In genomic region chr18:56606623-56607022, GRCh38 we compare ENCODE assay signal across 27 cellular contexts.
"Had no signal": no experiment of that assay in that cellular context is flagged by ENCODE, and none has a peak within 500 bp of the region (broad histone marks: within the 10 kb centered on the region; RNA-seq: fewer than 3 reads in every experiment).

No MANE protein-coding gene starts in this region.

- H3K9me3 ChIP-seq: ascending aorta, Peyer's patch had no signal

- H3K4me3 ChIP-seq: ascending aorta, cardiac muscle cell, K562, Peyer's patch had no signal

- H3K27ac Mint-ChIP-seq: activated CD4-positive, alpha-beta memory T cell treated with anti-CD3 and anti-CD28 coated beads for 36 hours; activated CD4-positive, alpha-beta T cell treated with anti-CD3 and anti-CD28 coated beads, Interleukin-2, amount 10 ng/mL, durations not matched to agents 7 days and 5 days; activated naive CD4-positive, alpha-beta T cell treated with anti-CD3 and anti-CD28 coated beads, Interleukin-2, amount 50 U/mL, for 24 hours; activated naive CD8-positive, alpha-beta T cell treated with anti-CD3 and anti-CD28 coated beads, Interleukin-2, amount 10 ng/mL, durations not matched to agents 7 days and 5 days; activated T-cell treated with anti-CD3 and anti-CD28 coated beads, Interleukin-2, amount 50 U/mL, for 72 hours; activated T-helper 17 cell treated with anti-CD3 and anti-CD28 coated beads, Interleukin-2, amount 50 U/mL, for 72 hours; T-cell; T-helper 2 cell treated with Interferon-gamma antibody and Interleukin-4, amounts not matched to agents 5 μg/mL and 100 μg/mL, for 36 hours had no signal

- H3K9me3 Mint-ChIP-seq: activated CD4-positive, alpha-beta memory T cell treated with anti-CD3 and anti-CD28 coated beads for 36 hours; activated CD4-positive, alpha-beta T cell treated with anti-CD3 and anti-CD28 coated beads, Interleukin-2, amount 10 ng/mL, durations not matched to agents 7 days and 5 days; activated naive CD4-positive, alpha-beta T cell treated with anti-CD3 and anti-CD28 coated beads, Interleukin-2, amount 50 U/mL, for 24 hours; activated naive CD8-positive, alpha-beta T cell treated with anti-CD3 and anti-CD28 coated beads, Interleukin-2, amount 10 ng/mL, durations not matched to agents 7 days and 5 days; activated T-cell treated with anti-CD3 and anti-CD28 coated beads, Interleukin-2, amount 50 U/mL, for 72 hours; activated T-helper 17 cell treated with anti-CD3 and anti-CD28 coated beads, Interleukin-2, amount 50 U/mL, for 72 hours; central memory CD8-positive, alpha-beta T cell; T-cell; T-helper 2 cell treated with Interferon-gamma antibody and Interleukin-4, amounts not matched to agents 5 μg/mL and 100 μg/mL, for 36 hours had no signal

- H3K4me1 Mint-ChIP-seq: activated CD4-positive, alpha-beta T cell treated with anti-CD3 and anti-CD28 coated beads, Interleukin-2, amount 10 ng/mL, durations not matched to agents 7 days and 5 days; activated naive CD4-positive, alpha-beta T cell treated with anti-CD3 and anti-CD28 coated beads, Interleukin-2, amount 50 U/mL, for 24 hours; activated naive CD8-positive, alpha-beta T cell treated with anti-CD3 and anti-CD28 coated beads, Interleukin-2, amount 10 ng/mL, durations not matched to agents 7 days and 5 days; activated T-helper 17 cell treated with anti-CD3 and anti-CD28 coated beads, Interleukin-2, amount 50 U/mL, for 72 hours; central memory CD8-positive, alpha-beta T cell; T-cell had no signal

- H3K4me1 ChIP-seq: Peyer's patch had no signal

- DNase-seq: activated CD4-positive, alpha-beta memory T cell treated with anti-CD3 and anti-CD28 coated beads for 36 hours; activated CD4-positive, alpha-beta T cell treated with anti-CD3 and anti-CD28 coated beads, Interleukin-2, amount 10 ng/mL, durations not matched to agents 7 days and 5 days; activated gamma-delta T cell; activated naive CD4-positive, alpha-beta T cell treated with Interleukin-2 at 50 U/mL for 16 hours; activated naive CD8-positive, alpha-beta T cell treated with anti-CD3 and anti-CD28 coated beads, Interleukin-2, amount 10 ng/mL, durations not matched to agents 7 days and 5 days; activated T-cell treated with anti-CD3 and anti-CD28 coated beads, Interleukin-2, amount 50 U/mL, for 1 hour; activated T-cell treated with anti-CD3 and anti-CD28 coated beads, Interleukin-2, amount 50 U/mL, for 72 hours; amygdala; NCI-H1105; NCI-H1417 treated with DMSO at 0.1 percent for 48 hours; NCI-H1930; NCI-H2081 treated with DMSO at 0.1 percent for 48 hours; NCI-H226; NCI-H446 treated with DMSO at 0.1 percent for 48 hours; NCI-H524; Peyer's patch; SIG-M5; T-cell had no signal

- H3K27me3 Mint-ChIP-seq: activated CD4-positive, alpha-beta memory T cell treated with anti-CD3 and anti-CD28 coated beads for 36 hours; activated CD4-positive, alpha-beta T cell treated with anti-CD3 and anti-CD28 coated beads, Interleukin-2, amount 10 ng/mL, durations not matched to agents 7 days and 5 days; activated naive CD4-positive, alpha-beta T cell treated with anti-CD3 and anti-CD28 coated beads, Interleukin-2, amount 50 U/mL, for 24 hours; activated naive CD8-positive, alpha-beta T cell treated with anti-CD3 and anti-CD28 coated beads, Interleukin-2, amount 10 ng/mL, durations not matched to agents 7 days and 5 days; activated T-helper 17 cell treated with anti-CD3 and anti-CD28 coated beads, Interleukin-2, amount 50 U/mL, for 72 hours; central memory CD8-positive, alpha-beta T cell; T-cell had no signal

- H3K4me3 Mint-ChIP-seq: activated CD4-positive, alpha-beta memory T cell treated with anti-CD3 and anti-CD28 coated beads for 36 hours; activated CD4-positive, alpha-beta T cell treated with anti-CD3 and anti-CD28 coated beads, Interleukin-2, amount 10 ng/mL, durations not matched to agents 7 days and 5 days; activated naive CD4-positive, alpha-beta T cell treated with anti-CD3 and anti-CD28 coated beads, Interleukin-2, amount 50 U/mL, for 24 hours; activated naive CD8-positive, alpha-beta T cell treated with anti-CD3 and anti-CD28 coated beads, Interleukin-2, amount 10 ng/mL, durations not matched to agents 7 days and 5 days; activated T-cell treated with anti-CD3 and anti-CD28 coated beads, Interleukin-2, amount 50 U/mL, for 72 hours; activated T-helper 17 cell treated with anti-CD3 and anti-CD28 coated beads, Interleukin-2, amount 50 U/mL, for 72 hours; central memory CD8-positive, alpha-beta T cell; T-cell; T-helper 2 cell treated with Interferon-gamma antibody and Interleukin-4, amounts not matched to agents 5 μg/mL and 100 μg/mL, for 36 hours had no signal

- ATAC-seq: activated T-cell treated with anti-CD3 and anti-CD28 coated beads, Interleukin-2, amount 50 U/mL, for 72 hours; activated T-helper 17 cell treated with anti-CD3 and anti-CD28 coated beads, Interleukin-2, amount 50 U/mL, for 72 hours; K562; Right ventricle myocardium inferior; SK-N-SH treated with all-trans-retinoic acid at 6 μM for 48 hours; T-cell had no signal
